In the genomic region with DNA sequence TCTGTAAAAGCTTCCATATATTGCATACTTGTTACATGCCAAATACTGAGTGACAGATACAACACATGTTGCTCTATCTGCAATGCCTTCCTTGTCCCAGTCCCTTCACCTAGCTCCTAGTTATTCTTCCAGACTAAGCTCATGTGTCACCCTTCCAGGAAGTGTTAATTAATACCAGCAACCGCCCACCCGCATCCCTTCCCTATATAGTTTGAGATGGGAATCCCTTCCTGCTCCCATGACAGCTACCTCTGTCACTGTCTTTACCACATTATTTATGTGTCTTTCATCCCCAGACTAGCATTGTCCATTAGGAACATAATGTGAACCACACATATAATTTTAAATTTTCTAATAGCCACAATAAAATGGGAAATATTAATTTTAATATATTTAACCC, we compare ENCODE assay signal across 1 cellular context.
TF ChIP-seq lines count a peak whose summit lies in the region.

No MANE protein-coding gene starts in this region.

TF ChIP-seq in A549, 52 proteins besides CTCF, POLR2A, EP300 and RAD21 (continued from another document):
- TF ChIP-seq, protein P1, sequence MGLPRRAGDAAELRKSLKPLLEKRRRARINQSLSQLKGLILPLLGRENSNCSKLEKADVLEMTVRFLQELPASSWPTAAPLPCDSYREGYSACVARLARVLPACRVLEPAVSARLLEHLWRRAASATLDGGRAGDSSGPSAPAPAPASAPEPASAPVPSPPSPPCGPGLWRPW (IDR thresholded peaks at IDR 0.05), result no peak
- no peak for TF ChIP-seq EHMT2 (IDR thresholded peaks at IDR 0.05; ENCODE audit: low read depth)
- no peak for TF ChIP-seq JUN (IDR thresholded peaks at IDR 0.05)
- no peak for TF ChIP-seq POLR2AphosphoS2 (conservative IDR thresholded peaks at IDR 0.05; ENCODE audit: low read length)
- TF ChIP-seq PHF8 (IDR thresholded peaks at IDR 0.05; ENCODE audit: borderline replicate concordance, low read depth), result no peak
- TF ChIP-seq, protein P2, sequence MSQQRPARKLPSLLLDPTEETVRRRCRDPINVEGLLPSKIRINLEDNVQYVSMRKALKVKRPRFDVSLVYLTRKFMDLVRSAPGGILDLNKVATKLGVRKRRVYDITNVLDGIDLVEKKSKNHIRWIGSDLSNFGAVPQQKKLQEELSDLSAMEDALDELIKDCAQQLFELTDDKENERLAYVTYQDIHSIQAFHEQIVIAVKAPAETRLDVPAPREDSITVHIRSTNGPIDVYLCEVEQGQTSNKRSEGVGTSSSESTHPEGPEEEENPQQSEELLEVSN (IDR thresholded peaks at IDR 0.05; ENCODE audit: borderline replicate concordance, low read depth), result no peak
- no peak for TF ChIP-seq NR3C1 (IDR thresholded peaks at IDR 0.05)
